ENCODE assay signal across 8 cellular contexts in the genomic region with DNA sequence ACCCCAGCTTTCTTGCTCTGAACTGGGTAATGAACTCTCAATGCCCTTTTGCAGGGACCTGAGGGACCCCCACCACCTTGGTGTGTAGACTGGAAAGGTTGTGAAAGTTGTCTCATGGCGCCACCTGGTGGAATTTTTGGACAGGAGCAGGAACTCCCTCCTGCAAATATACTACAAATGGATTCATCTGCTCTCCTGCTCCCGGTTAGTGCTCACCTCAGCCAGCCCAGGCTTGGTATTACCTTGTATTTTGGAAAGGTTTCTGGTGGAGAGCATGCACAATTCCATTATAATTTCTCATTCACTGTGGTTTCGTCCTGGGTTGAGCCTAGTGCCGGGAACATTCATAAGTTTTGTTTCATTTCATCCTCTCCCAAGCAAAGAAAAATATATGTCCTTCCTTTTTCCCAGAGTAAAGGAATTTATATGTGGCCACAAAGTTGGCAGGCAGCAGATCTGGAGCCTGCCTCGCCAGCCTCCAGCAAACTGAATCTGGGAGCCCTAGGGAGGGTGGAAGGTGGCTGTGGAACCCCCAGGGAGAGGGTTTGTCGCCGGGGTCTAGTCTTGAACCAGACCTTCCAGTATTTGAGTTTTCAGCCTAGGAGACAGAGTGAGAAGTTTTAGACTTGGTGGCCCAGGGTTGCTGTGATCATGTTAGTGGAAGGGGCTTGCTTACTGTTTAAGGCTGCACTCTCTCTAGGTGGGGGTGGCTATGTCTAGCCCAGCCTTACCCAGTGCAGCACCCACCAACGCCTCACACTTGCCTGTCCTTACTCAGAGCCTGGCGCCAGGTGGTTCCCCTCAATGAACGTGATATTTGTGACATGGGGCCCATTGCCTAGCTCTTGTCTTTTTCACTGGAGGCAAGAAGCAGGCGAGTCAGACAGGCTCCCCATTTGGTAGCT. TPM values are rescaled to one million over a fixed set of nuclear protein-coding genes. Genes with fewer than 3 reads are reported as not detected.
DNase-seq lines count a peak whose midpoint lies in the region; ATAC-seq and TF ChIP-seq lines count a peak whose summit lies in the region.

No MANE protein-coding gene starts in this region.

- H3K27me3 Mint-ChIP-seq in activated T-cell treated with anti-CD3 and anti-CD28 coated beads, Interleukin-2, amount 50 U/mL, for 24 hours: peaks cover 4% of the 10 kb centered on the region
- peaks cover 23% of the 10 kb centered on the region for H3K27me3 Mint-ChIP-seq in nephron progenitor cell (ENCODE audit: low read depth, poor library complexity)

- no peak overlapping the region for H2AFZ ChIP-seq in fibroblast of lung (ENCODE audit: low read length)

- no peaks in the 10 kb centered on the region for H3K4me1 ChIP-seq in fibroblast of lung (ENCODE audit: control insufficient read depth, extremely low read depth, insufficient read depth, low read length)

- no peak overlapping the region for H3K27ac ChIP-seq in fibroblast of lung (ENCODE audit: insufficient read depth, low read length)

- no peaks in the 10 kb centered on the region for H3K9me3 Mint-ChIP-seq in activated T-cell treated with anti-CD3 and anti-CD28 coated beads, Interleukin-2, amount 50 U/mL, for 24 hours
- H3K9me3 Mint-ChIP-seq in nephron progenitor cell: peaks cover 3% of the 10 kb centered on the region

- no peak overlapping the region for H3K4me2 ChIP-seq in fibroblast of lung (ENCODE audit: extremely low read depth, insufficient read depth, low read length)

- no peaks in the 10 kb centered on the region for H3K4me1 Mint-ChIP-seq in activated T-cell treated with anti-CD3 and anti-CD28 coated beads, Interleukin-2, amount 50 U/mL, for 24 hours (ENCODE audit: low read depth)
- H3K4me1 Mint-ChIP-seq in nephron progenitor cell: peaks cover 31% of the 10 kb centered on the region

- no peaks in the 10 kb centered on the region for H3K9me3 ChIP-seq in fibroblast of lung (ENCODE audit: control insufficient read depth, insufficient read depth, low read depth, low read length)

- H3K4me3 Mint-ChIP-seq in activated T-cell treated with anti-CD3 and anti-CD28 coated beads, Interleukin-2, amount 50 U/mL, for 24 hours: no peak overlapping the region
- no peak overlapping the region for H3K4me3 Mint-ChIP-seq in nephron progenitor cell

- TF ChIP-seq CTCF in AG10803 (conservative IDR thresholded peaks at IDR 0.05; ENCODE audit: low read length): peak; percentile 88
- TF ChIP-seq CTCF in GM20000 (IDR thresholded peaks at IDR 0.05; ENCODE audit: extremely low read depth, missing control alignments): peak; percentile 71
- TF ChIP-seq CTCF in fibroblast of lung (conservative IDR thresholded peaks at IDR 0.05 in 1 of 2, IDR thresholded peaks at IDR 0.05 in 1 of 2; ENCODE audit: low read depth in 1 of 2, low read length in 2 of 2): peak; percentile 86 to 91
- TF ChIP-seq CTCF in nephron progenitor cell (IDR thresholded peaks at IDR 0.05): peak; percentile 87

- peaks cover 9% of the 10 kb centered on the region for H3K27me3 ChIP-seq in fibroblast of lung (ENCODE audit: control insufficient read depth, insufficient read depth, low read length)

- no peaks in the 10 kb centered on the region for H4K20me1 ChIP-seq in fibroblast of lung (ENCODE audit: control insufficient read depth, extremely low read depth, insufficient read depth, low read length)

- DNase-seq in AG10803 (ENCODE audit: low read depth) (peak; percentile 55), GM20000 (ENCODE audit: low spot score) (peak; percentile 80), OCI-M1 (lab: John Stamatoyannopoulos, UW) (peak; percentile 77), fibroblast of lung (ENCODE audit: low read depth in 2 of 2) (peak; percentile 43 to 70), nephron progenitor cell (peak; percentile 79)
- peak; percentile 72 for DNase-seq in activated T-cell treated with anti-CD3 and anti-CD28 coated beads, Interleukin-2, amount 50 U/mL, for 24 hours
- DNase-seq in stimulated activated naive CD4-positive, alpha-beta T cell (lab: John Stamatoyannopoulos, UW): peak; percentile 39 to 80 (median 64)

- no peaks in the 10 kb centered on the region for H3K36me3 ChIP-seq in fibroblast of lung (ENCODE audit: control insufficient read depth, insufficient read depth, low read length)

- H3K4me3 ChIP-seq in AG10803 (ENCODE audit: low read length): no peak overlapping the region
- H3K4me3 ChIP-seq in fibroblast of lung (replicated peaks in 1 of 4; ENCODE audit: control extremely low read depth in 1 of 4, insufficient read depth in 1 of 4, low read depth in 3 of 4, low read length in 4 of 4): no peak overlapping the region

- no peak overlapping the region for H3K9ac ChIP-seq in fibroblast of lung (ENCODE audit: insufficient read depth, low read length)

- no peaks in the 10 kb centered on the region for H3K79me2 ChIP-seq in fibroblast of lung (ENCODE audit: control insufficient read depth, insufficient read depth, low read length)

- no peak for ATAC-seq in GM19467 (IDR thresholded peaks at IDR 0.05; ENCODE audit: unreplicated experiment)

- no peak overlapping the region for H3K27ac Mint-ChIP-seq in activated T-cell treated with anti-CD3 and anti-CD28 coated beads, Interleukin-2, amount 50 U/mL, for 24 hours
- H3K27ac Mint-ChIP-seq in nephron progenitor cell: no peak overlapping the region

- no peaks in the 10 kb centered on the region for H3K36me3 Mint-ChIP-seq in activated T-cell treated with anti-CD3 and anti-CD28 coated beads, Interleukin-2, amount 50 U/mL, for 24 hours (ENCODE audit: low read depth)
- H3K36me3 Mint-ChIP-seq in nephron progenitor cell (ENCODE audit: low read depth): no peaks in the 10 kb centered on the region

RNA-seq across cellular contexts. Expression of a gene that starts 9.5 kb away (rescaled TPM):
- total RNA-seq in fibroblast of lung: 0.26 and 0.99 TPM in 2 replicates
- polyA plus RNA-seq in fibroblast of lung: 0.55 and 0.61 TPM in 2 replicates
- 0.61 and 0.67 TPM in 2 replicates for polyA plus RNA-seq in fibroblast of lung (2012)
- polyA minus RNA-seq in fibroblast of lung (ENCODE audit: low replicate concordance): not detected in 2 replicates
